Comparison of ENCODE assay signal across 1 cellular context in the genomic region with DNA sequence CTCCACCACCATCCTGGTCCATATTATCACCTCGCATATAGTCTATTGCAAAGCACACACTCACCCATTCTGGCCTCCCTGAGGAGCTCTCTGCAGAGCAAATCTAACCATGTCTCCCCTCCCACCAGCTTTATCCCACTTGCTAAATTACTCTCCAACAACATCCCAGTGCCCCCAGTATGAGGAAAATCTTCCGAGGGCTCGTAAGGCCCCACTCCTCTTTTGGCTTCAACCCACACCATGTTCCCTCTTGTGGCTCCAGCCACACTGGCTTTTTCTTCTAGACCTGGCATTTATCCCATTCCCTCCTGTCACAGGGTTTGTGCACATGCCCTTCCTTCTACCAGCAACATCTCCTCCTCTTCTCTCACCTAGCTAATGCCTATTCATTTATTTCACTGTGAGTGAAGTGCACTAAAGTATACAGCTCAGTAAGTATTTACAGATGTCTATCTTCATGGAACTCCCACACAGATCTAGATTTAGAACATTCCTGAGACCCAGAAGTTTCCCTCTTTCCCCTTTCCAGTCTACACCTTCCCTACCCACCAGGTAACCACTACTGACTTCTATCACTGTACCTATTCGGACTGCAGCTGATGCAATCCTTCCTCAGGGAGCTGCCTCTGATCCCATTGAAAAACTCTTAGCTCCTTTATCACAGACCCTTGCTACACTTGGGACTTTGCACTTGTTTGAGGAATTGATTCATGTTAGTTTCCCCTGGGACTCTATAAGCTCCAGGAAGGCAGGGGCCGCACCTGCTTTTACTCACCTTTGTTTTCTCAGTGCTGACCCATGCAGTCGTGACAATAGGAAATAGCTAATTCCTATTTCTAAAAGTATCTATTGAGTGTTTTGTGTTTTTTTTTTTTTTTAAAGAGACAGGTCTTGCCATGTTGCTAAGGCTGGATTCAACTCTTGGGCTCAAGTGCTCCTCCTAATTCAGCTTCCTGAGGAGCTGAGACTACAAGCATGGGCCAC.
A peak's percentile ranks its signal among the peaks of the same experiment; 100 is the strongest.
TF ChIP-seq lines count a peak whose summit lies in the region.

No MANE protein-coding gene starts in this region.

TF ChIP-seq in HepG2, 621 proteins besides CTCF, POLR2A, EP300 and RAD21 (continued from another document and continues in another):
- TF ChIP-seq, protein P1, sequence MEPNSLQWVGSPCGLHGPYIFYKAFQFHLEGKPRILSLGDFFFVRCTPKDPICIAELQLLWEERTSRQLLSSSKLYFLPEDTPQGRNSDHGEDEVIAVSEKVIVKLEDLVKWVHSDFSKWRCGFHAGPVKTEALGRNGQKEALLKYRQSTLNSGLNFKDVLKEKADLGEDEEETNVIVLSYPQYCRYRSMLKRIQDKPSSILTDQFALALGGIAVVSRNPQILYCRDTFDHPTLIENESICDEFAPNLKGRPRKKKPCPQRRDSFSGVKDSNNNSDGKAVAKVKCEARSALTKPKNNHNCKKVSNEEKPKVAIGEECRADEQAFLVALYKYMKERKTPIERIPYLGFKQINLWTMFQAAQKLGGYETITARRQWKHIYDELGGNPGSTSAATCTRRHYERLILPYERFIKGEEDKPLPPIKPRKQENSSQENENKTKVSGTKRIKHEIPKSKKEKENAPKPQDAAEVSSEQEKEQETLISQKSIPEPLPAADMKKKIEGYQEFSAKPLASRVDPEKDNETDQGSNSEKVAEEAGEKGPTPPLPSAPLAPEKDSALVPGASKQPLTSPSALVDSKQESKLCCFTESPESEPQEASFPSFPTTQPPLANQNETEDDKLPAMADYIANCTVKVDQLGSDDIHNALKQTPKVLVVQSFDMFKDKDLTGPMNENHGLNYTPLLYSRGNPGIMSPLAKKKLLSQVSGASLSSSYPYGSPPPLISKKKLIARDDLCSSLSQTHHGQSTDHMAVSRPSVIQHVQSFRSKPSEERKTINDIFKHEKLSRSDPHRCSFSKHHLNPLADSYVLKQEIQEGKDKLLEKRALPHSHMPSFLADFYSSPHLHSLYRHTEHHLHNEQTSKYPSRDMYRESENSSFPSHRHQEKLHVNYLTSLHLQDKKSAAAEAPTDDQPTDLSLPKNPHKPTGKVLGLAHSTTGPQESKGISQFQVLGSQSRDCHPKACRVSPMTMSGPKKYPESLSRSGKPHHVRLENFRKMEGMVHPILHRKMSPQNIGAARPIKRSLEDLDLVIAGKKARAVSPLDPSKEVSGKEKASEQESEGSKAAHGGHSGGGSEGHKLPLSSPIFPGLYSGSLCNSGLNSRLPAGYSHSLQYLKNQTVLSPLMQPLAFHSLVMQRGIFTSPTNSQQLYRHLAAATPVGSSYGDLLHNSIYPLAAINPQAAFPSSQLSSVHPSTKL (CRISPR knock-in tag; IDR thresholded peaks at IDR 0.05): peak; percentile 92
- TF ChIP-seq EEA1 (CRISPR knock-in tag; IDR thresholded peaks at IDR 0.05; ENCODE audit: borderline replicate concordance): no peak
- peak; percentile 84 for TF ChIP-seq ISL2 (CRISPR knock-in tag; IDR thresholded peaks at IDR 0.05)
- TF ChIP-seq, protein P2, sequence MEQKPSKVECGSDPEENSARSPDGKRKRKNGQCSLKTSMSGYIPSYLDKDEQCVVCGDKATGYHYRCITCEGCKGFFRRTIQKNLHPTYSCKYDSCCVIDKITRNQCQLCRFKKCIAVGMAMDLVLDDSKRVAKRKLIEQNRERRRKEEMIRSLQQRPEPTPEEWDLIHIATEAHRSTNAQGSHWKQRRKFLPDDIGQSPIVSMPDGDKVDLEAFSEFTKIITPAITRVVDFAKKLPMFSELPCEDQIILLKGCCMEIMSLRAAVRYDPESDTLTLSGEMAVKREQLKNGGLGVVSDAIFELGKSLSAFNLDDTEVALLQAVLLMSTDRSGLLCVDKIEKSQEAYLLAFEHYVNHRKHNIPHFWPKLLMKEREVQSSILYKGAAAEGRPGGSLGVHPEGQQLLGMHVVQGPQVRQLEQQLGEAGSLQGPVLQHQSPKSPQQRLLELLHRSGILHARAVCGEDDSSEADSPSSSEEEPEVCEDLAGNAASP (CRISPR knock-in tag; IDR thresholded peaks at IDR 0.05; ENCODE audit: borderline replicate concordance): no peak; the same call in 1 of the 2 replicates
- no peak; the same call in 1 of the 2 replicates for TF ChIP-seq SP2 (CRISPR knock-in tag; IDR thresholded peaks at IDR 0.05)
- no peak for TF ChIP-seq IKZF4 (CRISPR knock-in tag; IDR thresholded peaks at IDR 0.05; ENCODE audit: borderline replicate concordance, low read depth, not compliant biosample characterization)
- TF ChIP-seq SATB2 (CRISPR knock-in tag; IDR thresholded peaks at IDR 0.05): 0 out of 2 replicates have a peak, but pooled peaks have one; percentile 50
- TF ChIP-seq, protein P3, sequence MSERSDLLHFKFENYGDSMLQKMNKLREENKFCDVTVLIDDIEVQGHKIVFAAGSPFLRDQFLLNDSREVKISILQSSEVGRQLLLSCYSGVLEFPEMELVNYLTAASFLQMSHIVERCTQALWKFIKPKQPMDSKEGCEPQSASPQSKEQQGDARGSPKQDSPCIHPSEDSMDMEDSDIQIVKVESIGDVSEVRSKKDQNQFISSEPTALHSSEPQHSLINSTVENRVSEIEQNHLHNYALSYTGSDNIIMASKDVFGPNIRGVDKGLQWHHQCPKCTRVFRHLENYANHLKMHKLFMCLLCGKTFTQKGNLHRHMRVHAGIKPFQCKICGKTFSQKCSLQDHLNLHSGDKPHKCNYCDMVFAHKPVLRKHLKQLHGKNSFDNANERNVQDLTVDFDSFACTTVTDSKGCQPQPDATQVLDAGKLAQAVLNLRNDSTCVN (CRISPR knock-in tag; IDR thresholded peaks at IDR 0.05; ENCODE audit: borderline replicate concordance): no peak
- TF ChIP-seq, protein P4, sequence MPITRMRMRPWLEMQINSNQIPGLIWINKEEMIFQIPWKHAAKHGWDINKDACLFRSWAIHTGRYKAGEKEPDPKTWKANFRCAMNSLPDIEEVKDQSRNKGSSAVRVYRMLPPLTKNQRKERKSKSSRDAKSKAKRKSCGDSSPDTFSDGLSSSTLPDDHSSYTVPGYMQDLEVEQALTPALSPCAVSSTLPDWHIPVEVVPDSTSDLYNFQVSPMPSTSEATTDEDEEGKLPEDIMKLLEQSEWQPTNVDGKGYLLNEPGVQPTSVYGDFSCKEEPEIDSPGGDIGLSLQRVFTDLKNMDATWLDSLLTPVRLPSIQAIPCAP (CRISPR knock-in tag; IDR thresholded peaks at IDR 0.05; ENCODE audit: low read depth): no peak
- TF ChIP-seq, protein P5, sequence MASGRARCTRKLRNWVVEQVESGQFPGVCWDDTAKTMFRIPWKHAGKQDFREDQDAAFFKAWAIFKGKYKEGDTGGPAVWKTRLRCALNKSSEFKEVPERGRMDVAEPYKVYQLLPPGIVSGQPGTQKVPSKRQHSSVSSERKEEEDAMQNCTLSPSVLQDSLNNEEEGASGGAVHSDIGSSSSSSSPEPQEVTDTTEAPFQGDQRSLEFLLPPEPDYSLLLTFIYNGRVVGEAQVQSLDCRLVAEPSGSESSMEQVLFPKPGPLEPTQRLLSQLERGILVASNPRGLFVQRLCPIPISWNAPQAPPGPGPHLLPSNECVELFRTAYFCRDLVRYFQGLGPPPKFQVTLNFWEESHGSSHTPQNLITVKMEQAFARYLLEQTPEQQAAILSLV (CRISPR knock-in tag; IDR thresholded peaks at IDR 0.05; ENCODE audit: borderline replicate concordance): no peak
- TF ChIP-seq ZNF329 (CRISPR knock-in tag; IDR thresholded peaks at IDR 0.05; ENCODE audit: low read depth): no peak
- no peak for TF ChIP-seq HCFC1 (IDR thresholded peaks at IDR 0.05; ENCODE audit: low read depth, low read length)
- no peak for TF ChIP-seq SIX4 (CRISPR knock-in tag; IDR thresholded peaks at IDR 0.05)
- TF ChIP-seq ZNF232 (CRISPR knock-in tag; IDR thresholded peaks at IDR 0.05; ENCODE audit: borderline replicate concordance): no peak
- TF ChIP-seq, protein P6, sequence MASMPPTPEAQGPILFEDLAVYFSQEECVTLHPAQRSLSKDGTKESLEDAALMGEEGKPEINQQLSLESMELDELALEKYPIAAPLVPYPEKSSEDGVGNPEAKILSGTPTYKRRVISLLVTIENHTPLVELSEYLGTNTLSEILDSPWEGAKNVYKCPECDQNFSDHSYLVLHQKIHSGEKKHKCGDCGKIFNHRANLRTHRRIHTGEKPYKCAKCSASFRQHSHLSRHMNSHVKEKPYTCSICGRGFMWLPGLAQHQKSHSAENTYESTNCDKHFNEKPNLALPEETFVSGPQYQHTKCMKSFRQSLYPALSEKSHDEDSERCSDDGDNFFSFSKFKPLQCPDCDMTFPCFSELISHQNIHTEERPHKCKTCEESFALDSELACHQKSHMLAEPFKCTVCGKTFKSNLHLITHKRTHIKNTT (CRISPR knock-in tag; IDR thresholded peaks at IDR 0.05): no peak
- TF ChIP-seq MEIS1 (CRISPR knock-in tag; IDR thresholded peaks at IDR 0.05; ENCODE audit: borderline replicate concordance): peak; percentile 84; the same call in 1 of the 2 replicates
- TF ChIP-seq ZMYM2 (CRISPR knock-in tag; IDR thresholded peaks at IDR 0.05): no peak
- TF ChIP-seq ZNF431 (CRISPR knock-in tag; IDR thresholded peaks at IDR 0.05; ENCODE audit: borderline replicate concordance, low read depth): no peak; the same call in 1 of the 2 replicates
- TF ChIP-seq ZNF354B (CRISPR knock-in tag; IDR thresholded peaks at IDR 0.05): no peak
- peak; percentile 61 for TF ChIP-seq ARNTL (CRISPR knock-in tag; IDR thresholded peaks at IDR 0.05)
- no peak for TF ChIP-seq FOXM1 (CRISPR knock-in tag; IDR thresholded peaks at IDR 0.05)
- TF ChIP-seq PAWR (CRISPR knock-in tag; IDR thresholded peaks at IDR 0.05; ENCODE audit: borderline replicate concordance): no peak
- no peak for TF ChIP-seq ZNF737 (CRISPR knock-in tag; IDR thresholded peaks at IDR 0.05; ENCODE audit: borderline replicate concordance)
- TF ChIP-seq GZF1 (CRISPR knock-in tag; IDR thresholded peaks at IDR 0.05): no peak
- TF ChIP-seq, protein P7, sequence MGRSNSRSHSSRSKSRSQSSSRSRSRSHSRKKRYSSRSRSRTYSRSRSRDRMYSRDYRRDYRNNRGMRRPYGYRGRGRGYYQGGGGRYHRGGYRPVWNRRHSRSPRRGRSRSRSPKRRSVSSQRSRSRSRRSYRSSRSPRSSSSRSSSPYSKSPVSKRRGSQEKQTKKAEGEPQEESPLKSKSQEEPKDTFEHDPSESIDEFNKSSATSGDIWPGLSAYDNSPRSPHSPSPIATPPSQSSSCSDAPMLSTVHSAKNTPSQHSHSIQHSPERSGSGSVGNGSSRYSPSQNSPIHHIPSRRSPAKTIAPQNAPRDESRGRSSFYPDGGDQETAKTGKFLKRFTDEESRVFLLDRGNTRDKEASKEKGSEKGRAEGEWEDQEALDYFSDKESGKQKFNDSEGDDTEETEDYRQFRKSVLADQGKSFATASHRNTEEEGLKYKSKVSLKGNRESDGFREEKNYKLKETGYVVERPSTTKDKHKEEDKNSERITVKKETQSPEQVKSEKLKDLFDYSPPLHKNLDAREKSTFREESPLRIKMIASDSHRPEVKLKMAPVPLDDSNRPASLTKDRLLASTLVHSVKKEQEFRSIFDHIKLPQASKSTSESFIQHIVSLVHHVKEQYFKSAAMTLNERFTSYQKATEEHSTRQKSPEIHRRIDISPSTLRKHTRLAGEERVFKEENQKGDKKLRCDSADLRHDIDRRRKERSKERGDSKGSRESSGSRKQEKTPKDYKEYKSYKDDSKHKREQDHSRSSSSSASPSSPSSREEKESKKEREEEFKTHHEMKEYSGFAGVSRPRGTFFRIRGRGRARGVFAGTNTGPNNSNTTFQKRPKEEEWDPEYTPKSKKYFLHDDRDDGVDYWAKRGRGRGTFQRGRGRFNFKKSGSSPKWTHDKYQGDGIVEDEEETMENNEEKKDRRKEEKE (IDR thresholded peaks at IDR 0.05): no peak
- TF ChIP-seq FIP1L1 (IDR thresholded peaks at IDR 0.05; ENCODE audit: borderline replicate concordance, insufficient read depth, low read depth, low read length): no peak
- TF ChIP-seq, protein P8, sequence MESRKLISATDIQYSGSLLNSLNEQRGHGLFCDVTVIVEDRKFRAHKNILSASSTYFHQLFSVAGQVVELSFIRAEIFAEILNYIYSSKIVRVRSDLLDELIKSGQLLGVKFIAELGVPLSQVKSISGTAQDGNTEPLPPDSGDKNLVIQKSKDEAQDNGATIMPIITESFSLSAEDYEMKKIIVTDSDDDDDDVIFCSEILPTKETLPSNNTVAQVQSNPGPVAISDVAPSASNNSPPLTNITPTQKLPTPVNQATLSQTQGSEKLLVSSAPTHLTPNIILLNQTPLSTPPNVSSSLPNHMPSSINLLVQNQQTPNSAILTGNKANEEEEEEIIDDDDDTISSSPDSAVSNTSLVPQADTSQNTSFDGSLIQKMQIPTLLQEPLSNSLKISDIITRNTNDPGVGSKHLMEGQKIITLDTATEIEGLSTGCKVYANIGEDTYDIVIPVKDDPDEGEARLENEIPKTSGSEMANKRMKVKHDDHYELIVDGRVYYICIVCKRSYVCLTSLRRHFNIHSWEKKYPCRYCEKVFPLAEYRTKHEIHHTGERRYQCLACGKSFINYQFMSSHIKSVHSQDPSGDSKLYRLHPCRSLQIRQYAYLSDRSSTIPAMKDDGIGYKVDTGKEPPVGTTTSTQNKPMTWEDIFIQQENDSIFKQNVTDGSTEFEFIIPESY (CRISPR knock-in tag; IDR thresholded peaks at IDR 0.05): peak; percentile 49; the same call in 1 of the 2 replicates
- TF ChIP-seq, protein P9, sequence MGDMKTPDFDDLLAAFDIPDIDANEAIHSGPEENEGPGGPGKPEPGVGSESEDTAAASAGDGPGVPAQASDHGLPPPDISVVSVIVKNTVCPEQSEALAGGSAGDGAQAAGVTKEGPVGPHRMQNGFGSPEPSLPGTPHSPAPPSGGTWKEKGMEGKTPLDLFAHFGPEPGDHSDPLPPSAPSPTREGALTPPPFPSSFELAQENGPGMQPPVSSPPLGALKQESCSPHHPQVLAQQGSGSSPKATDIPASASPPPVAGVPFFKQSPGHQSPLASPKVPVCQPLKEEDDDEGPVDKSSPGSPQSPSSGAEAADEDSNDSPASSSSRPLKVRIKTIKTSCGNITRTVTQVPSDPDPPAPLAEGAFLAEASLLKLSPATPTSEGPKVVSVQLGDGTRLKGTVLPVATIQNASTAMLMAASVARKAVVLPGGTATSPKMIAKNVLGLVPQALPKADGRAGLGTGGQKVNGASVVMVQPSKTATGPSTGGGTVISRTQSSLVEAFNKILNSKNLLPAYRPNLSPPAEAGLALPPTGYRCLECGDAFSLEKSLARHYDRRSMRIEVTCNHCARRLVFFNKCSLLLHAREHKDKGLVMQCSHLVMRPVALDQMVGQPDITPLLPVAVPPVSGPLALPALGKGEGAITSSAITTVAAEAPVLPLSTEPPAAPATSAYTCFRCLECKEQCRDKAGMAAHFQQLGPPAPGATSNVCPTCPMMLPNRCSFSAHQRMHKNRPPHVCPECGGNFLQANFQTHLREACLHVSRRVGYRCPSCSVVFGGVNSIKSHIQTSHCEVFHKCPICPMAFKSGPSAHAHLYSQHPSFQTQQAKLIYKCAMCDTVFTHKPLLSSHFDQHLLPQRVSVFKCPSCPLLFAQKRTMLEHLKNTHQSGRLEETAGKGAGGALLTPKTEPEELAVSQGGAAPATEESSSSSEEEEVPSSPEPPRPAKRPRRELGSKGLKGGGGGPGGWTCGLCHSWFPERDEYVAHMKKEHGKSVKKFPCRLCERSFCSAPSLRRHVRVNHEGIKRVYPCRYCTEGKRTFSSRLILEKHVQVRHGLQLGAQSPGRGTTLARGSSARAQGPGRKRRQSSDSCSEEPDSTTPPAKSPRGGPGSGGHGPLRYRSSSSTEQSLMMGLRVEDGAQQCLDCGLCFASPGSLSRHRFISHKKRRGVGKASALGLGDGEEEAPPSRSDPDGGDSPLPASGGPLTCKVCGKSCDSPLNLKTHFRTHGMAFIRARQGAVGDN (CRISPR knock-in tag; IDR thresholded peaks at IDR 0.05): no peak
- TF ChIP-seq, protein P10, sequence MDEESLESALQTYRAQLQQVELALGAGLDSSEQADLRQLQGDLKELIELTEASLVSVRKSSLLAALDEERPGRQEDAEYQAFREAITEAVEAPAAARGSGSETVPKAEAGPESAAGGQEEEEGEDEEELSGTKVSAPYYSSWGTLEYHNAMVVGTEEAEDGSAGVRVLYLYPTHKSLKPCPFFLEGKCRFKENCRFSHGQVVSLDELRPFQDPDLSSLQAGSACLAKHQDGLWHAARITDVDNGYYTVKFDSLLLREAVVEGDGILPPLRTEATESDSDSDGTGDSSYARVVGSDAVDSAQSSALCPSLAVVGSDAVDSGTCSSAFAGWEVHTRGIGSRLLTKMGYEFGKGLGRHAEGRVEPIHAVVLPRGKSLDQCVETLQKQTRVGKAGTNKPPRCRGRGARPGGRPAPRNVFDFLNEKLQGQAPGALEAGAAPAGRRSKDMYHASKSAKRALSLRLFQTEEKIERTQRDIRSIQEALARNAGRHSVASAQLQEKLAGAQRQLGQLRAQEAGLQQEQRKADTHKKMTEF (CRISPR knock-in tag; IDR thresholded peaks at IDR 0.05): peak; percentile 86
